In the genomic region with DNA sequence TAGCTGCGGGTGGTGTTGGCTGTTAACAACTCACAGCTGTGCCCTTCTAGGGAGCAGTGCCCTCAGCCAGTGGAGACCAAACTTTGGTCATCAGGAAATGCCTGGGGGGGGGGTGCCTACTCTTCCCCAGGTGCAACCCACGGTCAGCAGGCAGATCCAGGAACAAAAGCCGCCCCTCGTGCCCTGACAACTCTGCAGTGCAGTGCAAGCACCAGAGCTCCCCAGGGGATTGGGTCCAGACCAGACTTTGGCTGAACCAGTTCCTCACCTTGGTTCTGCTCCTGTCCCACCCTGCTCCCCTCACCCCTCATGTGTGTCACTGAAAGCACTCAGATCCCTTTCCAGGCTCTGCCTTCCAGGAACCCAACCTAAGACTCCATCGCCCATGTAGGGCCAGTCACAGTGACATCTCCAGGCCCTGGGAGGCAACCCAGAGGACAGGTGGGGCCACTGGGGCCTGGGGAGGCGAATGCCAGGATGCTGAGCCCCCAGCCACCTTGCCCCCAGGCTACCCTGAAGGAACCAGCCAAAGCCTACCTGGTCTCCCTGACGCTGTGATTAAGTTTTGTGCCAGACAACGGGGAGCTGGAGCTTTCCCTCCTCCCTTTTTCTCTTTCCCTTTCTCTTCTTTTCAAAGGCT, we compare ENCODE assay signal across 16 cellular contexts.
A peak's percentile ranks its signal among the peaks of the same experiment; 100 is the strongest.
DNase-seq lines count a peak whose midpoint lies in the region; ATAC-seq and TF ChIP-seq lines count a peak whose summit lies in the region.
"Had no signal": no experiment of that assay in that cellular context is flagged by ENCODE, and none has a peak within 500 bp of the region (broad histone marks: within the 10 kb centered on the region; RNA-seq: fewer than 3 reads in every experiment).

No MANE protein-coding gene starts in this region.

- H2BK120ac ChIP-seq in mesenchymal stem cell (ENCODE audit: low read depth, low read length) = no peak overlapping the region

- H2AFZ ChIP-seq in mesenchymal stem cell (ENCODE audit: low read depth, low read length) = no peak overlapping the region

- peaks cover 4% of the 10 kb centered on the region for H3K9me3 Mint-ChIP-seq in glutamatergic neuron (ENCODE audit: unreplicated experiment)

- H2BK5ac ChIP-seq in mesenchymal stem cell (ENCODE audit: low read depth, low read length, poor library complexity, severe bottlenecking) = no peak overlapping the region

- intact Hi-C loops in cardiac septum (cut with DNase I) (no loop called here), left ventricle myocardium inferior (cut with micrococcal nuclease) (no loop called here)

- H3K27ac Mint-ChIP-seq in T-helper 17 cell (peak overlapping the region; percentile 16), glutamatergic neuron (ENCODE audit: unreplicated experiment) (no peak overlapping the region)
- H3K27ac Mint-ChIP-seq: CD4-positive, CD25-positive, alpha-beta regulatory T cell had no signal

- H3K79me1 ChIP-seq in mesenchymal stem cell (replicated peaks; ENCODE audit: low read length, poor library complexity, severe bottlenecking) = no peaks in the 10 kb centered on the region

- DNase-seq in cardiac septum (ENCODE audit: low spot score) = peak; percentile 56
- no peak for DNase-seq in left ventricle myocardium inferior
- no peak for DNase-seq in T-helper 17 cell
- no peak for DNase-seq in mesenchymal stem cell
- no peak for DNase-seq in glutamatergic neuron
- DNase-seq in DMS79 (lab: John Stamatoyannopoulos, UW) = no peak
- DNase-seq in stimulated activated CD4-positive, alpha-beta T cell treated with anti-CD3 and anti-CD28 coated beads, Interleukin-15, amount 100 ng/mL, for 24 hours = no peak
- DNase-seq: AML-193; CD4-positive, CD25-positive, alpha-beta regulatory T cell; IMR-90; Kasumi-1; NCI-H1417; NCI-H2029; NCI-H510A treated with DMSO at 0.1 percent for 48 hours had no signal

- peaks cover 84% of the 10 kb centered on the region for H3K27me3 ChIP-seq in left ventricle myocardium inferior (ENCODE audit: low read depth)
- peaks cover 47 to 91% of the 10 kb centered on the region in 2 experiments for H3K27me3 ChIP-seq in mesenchymal stem cell (ENCODE audit: control insufficient read depth in 1 of 2, insufficient read depth in 1 of 2, low read length in 2 of 2)

- 75% methylated on average over 8 of the region's 8 CpGs for WGBS in mesenchymal stem cell

- TF ChIP-seq CTCF in left ventricle myocardium inferior (IDR thresholded peaks at IDR 0.05; ENCODE audit: borderline replicate concordance) (no peak), glutamatergic neuron (IDR thresholded peaks at IDR 0.05; ENCODE audit: partially characterized antibody, unreplicated experiment) (no peak)

- H3K9ac ChIP-seq in mesenchymal stem cell (ENCODE audit: low read length) = no peak overlapping the region

- H3K23ac ChIP-seq in mesenchymal stem cell (ENCODE audit: low read length in 2 of 2) = no peak overlapping the region

- H3K27ac ChIP-seq in left ventricle myocardium inferior (replicated peaks) (no peak overlapping the region), mesenchymal stem cell (ENCODE audit: low read length, poor library complexity, severe bottlenecking) (no peak overlapping the region)

- no peak overlapping the region for H3K18ac ChIP-seq in mesenchymal stem cell (ENCODE audit: low read depth in 1 of 2, low read length in 2 of 2)

- H3K36me3 ChIP-seq in left ventricle myocardium inferior = no peaks in the 10 kb centered on the region
- no peaks in the 10 kb centered on the region for H3K36me3 ChIP-seq in mesenchymal stem cell (ENCODE audit: control insufficient read depth in 1 of 2, insufficient read depth in 2 of 2, low read depth in 1 of 2, low read length in 2 of 2)
- H3K36me3 ChIP-seq: HAP-1 had no signal

- H3K4me1 Mint-ChIP-seq in T-helper 17 cell = no peaks in the 10 kb centered on the region
- H3K4me1 Mint-ChIP-seq in glutamatergic neuron (ENCODE audit: low read depth, unreplicated experiment) = peaks cover 3% of the 10 kb centered on the region
- H3K4me1 Mint-ChIP-seq: CD4-positive, CD25-positive, alpha-beta regulatory T cell had no signal

- no peak overlapping the region for H3K14ac ChIP-seq in mesenchymal stem cell (ENCODE audit: low read length in 2 of 2)

- H3K4me3 Mint-ChIP-seq in T-helper 17 cell (no peak overlapping the region), glutamatergic neuron (ENCODE audit: unreplicated experiment) (no peak overlapping the region)
- H3K4me3 Mint-ChIP-seq: CD4-positive, CD25-positive, alpha-beta regulatory T cell had no signal

- no peak overlapping the region for H2BK15ac ChIP-seq in mesenchymal stem cell (ENCODE audit: low read depth, poor library complexity, severe bottlenecking)

- H3K4ac ChIP-seq in mesenchymal stem cell (ENCODE audit: low read depth in 1 of 2, low read length in 2 of 2) = no peak overlapping the region

- no peaks in the 10 kb centered on the region for H3K4me1 ChIP-seq in left ventricle myocardium inferior
- H3K4me1 ChIP-seq in mesenchymal stem cell (ENCODE audit: control insufficient read depth, insufficient read depth, low read depth, low read length) = peaks cover 19% of the 10 kb centered on the region
- H3K4me1 ChIP-seq: HAP-1 had no signal

- no peaks in the 10 kb centered on the region for H3K36me3 Mint-ChIP-seq in T-helper 17 cell (ENCODE audit: low read depth)
- peaks cover 9% of the 10 kb centered on the region for H3K36me3 Mint-ChIP-seq in glutamatergic neuron (ENCODE audit: unreplicated experiment)
- H3K36me3 Mint-ChIP-seq: CD4-positive, CD25-positive, alpha-beta regulatory T cell had no signal

- ATAC-seq in T-helper 17 cell = no peak
- ATAC-seq: GM12878 had no signal

- peaks cover 10% of the 10 kb centered on the region for H3K9me3 ChIP-seq in left ventricle myocardium inferior (replicated peaks)
- no peaks in the 10 kb centered on the region for H3K9me3 ChIP-seq in T-helper 17 cell (ENCODE audit: control insufficient read depth, low read length, poor library complexity, severe bottlenecking)
- no peaks in the 10 kb centered on the region for H3K9me3 ChIP-seq in mesenchymal stem cell (ENCODE audit: control insufficient read depth, low read length)

- peaks cover 66% of the 10 kb centered on the region for H3K27me3 Mint-ChIP-seq in T-helper 17 cell
- H3K27me3 Mint-ChIP-seq in glutamatergic neuron (ENCODE audit: unreplicated experiment) = peaks cover 4% of the 10 kb centered on the region

- H3K4me3 ChIP-seq in left ventricle myocardium inferior (no peak overlapping the region), mesenchymal stem cell (ENCODE audit: insufficient read depth in 1 of 2, low read depth in 1 of 2, low read length in 2 of 2) (no peak overlapping the region)
- H3K4me3 ChIP-seq: GM12878, HAP-1 had no signal

- no peak overlapping the region for H4K91ac ChIP-seq in mesenchymal stem cell (ENCODE audit: low read length)

- H2BK12ac ChIP-seq in mesenchymal stem cell (ENCODE audit: low read length in 2 of 2) = no peak overlapping the region

- H2AK5ac ChIP-seq in mesenchymal stem cell (ENCODE audit: low read length, severe bottlenecking) = peak overlapping the region; percentile 26

- no peak overlapping the region for H4K8ac ChIP-seq in mesenchymal stem cell (ENCODE audit: low read length)

- no peak overlapping the region for H3K4me2 ChIP-seq in mesenchymal stem cell (ENCODE audit: low read length, poor library complexity, severe bottlenecking)
